ENCODE assay signal across 11 cellular contexts in genomic region chr1:214018605-214019268, GRCh38. TPM values are rescaled to one million over a fixed set of nuclear protein-coding genes. Genes with fewer than 3 reads are reported as not detected.
DNase-seq lines count a peak whose midpoint lies in the region; ATAC-seq, FAIRE-seq and TF ChIP-seq lines count a peak whose summit lies in the region.
"Had no signal": no experiment of that assay in that cellular context is flagged by ENCODE, and none has a peak within 500 bp of the region (broad histone marks: within the 10 kb centered on the region; RNA-seq: fewer than 3 reads in every experiment).

No MANE protein-coding gene starts in this region.

- H3K27me3 ChIP-seq in gastrocnemius medialis, result no peaks in the 10 kb centered on the region
- H3K27me3 ChIP-seq in trophoblast cell (ENCODE audit: insufficient read depth, low read length), result no peaks in the 10 kb centered on the region
- H3K27me3 ChIP-seq: vagina had no signal

- POLR2A ChIA-PET in activated CD8-positive, alpha-beta T cell treated with anti-CD3 and anti-CD28 coated beads for 36 hours (lab: Charles Lee), result no interaction called here
- POLR2A ChIA-PET in activated CD8-positive, alpha-beta T cell treated with anti-CD3 and anti-CD28 coated beads, Interleukin-2, amount 10 ng/mL, durations not matched to agents 7 days and 5 days (lab: Charles Lee), result no interaction called here

- FAIRE-seq in H54 (lab: Jason Lieb, UNC), result no peak

- H3K9me3 Mint-ChIP-seq in activated CD8-positive, alpha-beta T cell treated with anti-CD3 and anti-CD28 coated beads for 36 hours, result no peaks in the 10 kb centered on the region
- no peaks in the 10 kb centered on the region for H3K9me3 Mint-ChIP-seq in activated CD8-positive, alpha-beta T cell treated with anti-CD3 and anti-CD28 coated beads, Interleukin-2, amount 10 ng/mL, durations not matched to agents 7 days and 5 days (ENCODE audit: insufficient read depth)
- H3K9me3 Mint-ChIP-seq: activated B cell treated with CpG ODN at 0.5 μM for 24 hours had no signal

- ATAC-seq in activated CD8-positive, alpha-beta T cell treated with anti-CD3 and anti-CD28 coated beads for 36 hours, result no peak
- no peak for ATAC-seq in activated CD8-positive, alpha-beta T cell treated with anti-CD3 and anti-CD28 coated beads, Interleukin-2, amount 10 ng/mL, durations not matched to agents 7 days and 5 days
- ATAC-seq in HG03025 (IDR thresholded peaks at IDR 0.05; ENCODE audit: low FRiP score, unreplicated experiment) (peak; percentile 83), gastrocnemius medialis (peak in 1 of 2 donors; percentile 14), HG03354 (IDR thresholded peaks at IDR 0.05; ENCODE audit: poor library complexity, severe bottlenecking, unreplicated experiment) (no peak)

- intact Hi-C loops in activated CD8-positive, alpha-beta T cell treated with anti-CD3 and anti-CD28 coated beads for 36 hours (cut with micrococcal nuclease), result no loop called here
- intact Hi-C loops in gastrocnemius medialis (cut with DNase I; ENCODE audit: low total_unique reads), result no loop called here

- no peaks in the 10 kb centered on the region for H3K79me2 ChIP-seq in trophoblast cell (ENCODE audit: control insufficient read depth, insufficient read depth, low read length, poor library complexity)

- no peak overlapping the region for H3K14ac ChIP-seq in trophoblast cell (ENCODE audit: low read length)

- no peak overlapping the region for H3K4me2 ChIP-seq in trophoblast cell (ENCODE audit: low read length)

- WGBS in trophoblast cell (ENCODE audit: extremely low coverage, insufficient coverage, insufficient read length), result no CpG with 5 or more reads among the region's 6 CpGs

- no peak overlapping the region for H2AFZ ChIP-seq in trophoblast cell (ENCODE audit: insufficient read depth, low read length, poor library complexity)

- no peaks in the 10 kb centered on the region for H3K9me3 ChIP-seq in gastrocnemius medialis
- H3K9me3 ChIP-seq in trophoblast cell (ENCODE audit: insufficient read depth, low read depth, low read length), result peaks cover 1% of the 10 kb centered on the region
- H3K9me3 ChIP-seq: vagina had no signal

- H3K4me1 Mint-ChIP-seq in activated CD8-positive, alpha-beta T cell treated with anti-CD3 and anti-CD28 coated beads for 36 hours (ENCODE audit: low read depth), result no peaks in the 10 kb centered on the region
- no peaks in the 10 kb centered on the region for H3K4me1 Mint-ChIP-seq in activated CD8-positive, alpha-beta T cell treated with anti-CD3 and anti-CD28 coated beads, Interleukin-2, amount 10 ng/mL, durations not matched to agents 7 days and 5 days (ENCODE audit: low read depth)
- H3K4me1 Mint-ChIP-seq: activated B cell treated with CpG ODN at 0.5 μM for 24 hours; central memory CD8-positive, alpha-beta T cell had no signal

- CTCF ChIA-PET in activated CD8-positive, alpha-beta T cell treated with anti-CD3 and anti-CD28 coated beads for 36 hours (lab: Charles Lee), result no interaction called here
- CTCF ChIA-PET in activated CD8-positive, alpha-beta T cell treated with anti-CD3 and anti-CD28 coated beads, Interleukin-2, amount 10 ng/mL, durations not matched to agents 7 days and 5 days (lab: Charles Lee), result no interaction called here

- TF ChIP-seq POLR2A in gastrocnemius medialis (IDR thresholded peaks at IDR 0.05) (no peak), H54 (IDR thresholded peaks at IDR 0.05; ENCODE audit: low read depth, low read length) (no peak)

- peak overlapping the region in 3 of 4 donors; percentile 14 to 57 (median 53) for H3K27ac ChIP-seq in gastrocnemius medialis
- no peak overlapping the region for H3K27ac ChIP-seq in trophoblast cell (ENCODE audit: low read depth, low read length)
- H3K27ac ChIP-seq: vagina had no signal

- no peaks in the 10 kb centered on the region for H3K36me3 ChIP-seq in gastrocnemius medialis
- peaks cover 1 to 5% of the 10 kb centered on the region in 2 experiments for H3K36me3 ChIP-seq in trophoblast cell (ENCODE audit: control insufficient read depth in 1 of 2, insufficient read depth in 2 of 2, low read length in 2 of 2)
- H3K36me3 ChIP-seq: vagina had no signal

- H2AK5ac ChIP-seq in trophoblast cell (ENCODE audit: low read length), result no peak overlapping the region

- H3K79me1 ChIP-seq in trophoblast cell (ENCODE audit: low read length), result no peaks in the 10 kb centered on the region

- no peak overlapping the region for H4K8ac ChIP-seq in trophoblast cell (ENCODE audit: low read depth, low read length)

- no peak overlapping the region for H3K27ac Mint-ChIP-seq in activated CD8-positive, alpha-beta T cell treated with anti-CD3 and anti-CD28 coated beads for 36 hours
- H3K27ac Mint-ChIP-seq in activated CD8-positive, alpha-beta T cell treated with anti-CD3 and anti-CD28 coated beads, Interleukin-2, amount 10 ng/mL, durations not matched to agents 7 days and 5 days, result no peak overlapping the region
- H3K27ac Mint-ChIP-seq: activated B cell treated with CpG ODN at 0.5 μM for 24 hours had no signal

- H3K4me3 ChIP-seq in gastrocnemius medialis, result no peak overlapping the region
- no peak overlapping the region for H3K4me3 ChIP-seq in trophoblast cell (ENCODE audit: low read depth, low read length)
- H3K4me3 ChIP-seq: vagina had no signal

- no peak overlapping the region for H3K23ac ChIP-seq in trophoblast cell (ENCODE audit: low read length)

- H2BK120ac ChIP-seq in trophoblast cell (ENCODE audit: insufficient read depth, low read length, poor library complexity), result no peak overlapping the region

- H3K4ac ChIP-seq in trophoblast cell (ENCODE audit: low read depth, low read length), result no peak overlapping the region

- no peak overlapping the region for H3K4me3 Mint-ChIP-seq in activated CD8-positive, alpha-beta T cell treated with anti-CD3 and anti-CD28 coated beads for 36 hours
- no peak overlapping the region for H3K4me3 Mint-ChIP-seq in activated CD8-positive, alpha-beta T cell treated with anti-CD3 and anti-CD28 coated beads, Interleukin-2, amount 10 ng/mL, durations not matched to agents 7 days and 5 days
- H3K4me3 Mint-ChIP-seq: activated B cell treated with CpG ODN at 0.5 μM for 24 hours; central memory CD8-positive, alpha-beta T cell had no signal

- H4K91ac ChIP-seq in trophoblast cell (ENCODE audit: low read depth, low read length), result no peak overlapping the region

- H2BK12ac ChIP-seq in trophoblast cell (ENCODE audit: low read length), result no peak overlapping the region

- no peak overlapping the region for H2BK5ac ChIP-seq in trophoblast cell (ENCODE audit: low read depth, low read length, poor library complexity)

- H3K27me3 Mint-ChIP-seq in activated CD8-positive, alpha-beta T cell treated with anti-CD3 and anti-CD28 coated beads for 36 hours, result no peaks in the 10 kb centered on the region
- peaks cover 3% of the 10 kb centered on the region for H3K27me3 Mint-ChIP-seq in activated CD8-positive, alpha-beta T cell treated with anti-CD3 and anti-CD28 coated beads, Interleukin-2, amount 10 ng/mL, durations not matched to agents 7 days and 5 days (ENCODE audit: low read depth)
- H3K27me3 Mint-ChIP-seq: activated B cell treated with CpG ODN at 0.5 μM for 24 hours; central memory CD8-positive, alpha-beta T cell had no signal

- H4K12ac ChIP-seq in trophoblast cell (ENCODE audit: low read depth, low read length), result no peak overlapping the region

- H3K36me3 Mint-ChIP-seq in activated CD8-positive, alpha-beta T cell treated with anti-CD3 and anti-CD28 coated beads for 36 hours (ENCODE audit: low read depth), result no peaks in the 10 kb centered on the region
- no peaks in the 10 kb centered on the region for H3K36me3 Mint-ChIP-seq in activated CD8-positive, alpha-beta T cell treated with anti-CD3 and anti-CD28 coated beads, Interleukin-2, amount 10 ng/mL, durations not matched to agents 7 days and 5 days (ENCODE audit: low read depth)

- peak; percentile 2 for DNase-seq in activated CD8-positive, alpha-beta T cell treated with anti-CD3 and anti-CD28 coated beads for 36 hours
- DNase-seq in activated CD8-positive, alpha-beta T cell treated with anti-CD3 and anti-CD28 coated beads, Interleukin-2, amount 10 ng/mL, durations not matched to agents 7 days and 5 days, result no peak
- DNase-seq in NCI-H748 (lab: John Stamatoyannopoulos, UW; ENCODE audit: unreplicated experiment) (peak; percentile 92), gastrocnemius medialis (no peak), H54 (ENCODE audit: insufficient read length, low spot score) (no peak), trophoblast cell (no peak)
- DNase-seq: activated B cell treated with CpG ODN at 0.5 μM for 24 hours had no signal

- in situ Hi-C loops in gastrocnemius medialis (cut with MboI; ENCODE audit: low sequenced_read_pairs in 4 of 4), result no loop called here

- no peak overlapping the region for H3K18ac ChIP-seq in trophoblast cell (ENCODE audit: low read length)

- TF ChIP-seq CTCF in activated CD8-positive, alpha-beta T cell treated with anti-CD3 and anti-CD28 coated beads for 36 hours (IDR thresholded peaks at IDR 0.05), result no peak
- no peak for TF ChIP-seq CTCF in gastrocnemius medialis (IDR thresholded peaks at IDR 0.05 in 4 of 5, conservative IDR thresholded peaks at IDR 0.05 in 1 of 5)

- no peak overlapping the region for H3K9ac ChIP-seq in trophoblast cell (ENCODE audit: low read length)

- H3K4me1 ChIP-seq in gastrocnemius medialis, result peaks cover 12 to 13% of the 10 kb centered on the region in 2 donors
- H3K4me1 ChIP-seq in trophoblast cell (ENCODE audit: control insufficient read depth in 1 of 2, insufficient read depth in 2 of 2, low read length in 2 of 2), result no peaks in the 10 kb centered on the region
- H3K4me1 ChIP-seq: vagina had no signal

RNA-seq across cellular contexts. Expression of gene PROX1, which starts 31.0 kb away (rescaled TPM):
- total RNA-seq in activated CD8-positive, alpha-beta T cell treated with anti-CD3 and anti-CD28 coated beads for 36 hours, result under 1 TPM in 1 of 2 experiments, not detected in 1; 0.09 TPM
- total RNA-seq in activated CD8-positive, alpha-beta T cell treated with anti-CD3 and anti-CD28 coated beads, Interleukin-2, amount 10 ng/mL, durations not matched to agents 7 days and 5 days, result not detected
- 1 to 10 TPM; 4.1 to 8.0 (median 5.5) TPM for total RNA-seq in gastrocnemius medialis
- 1.3 and 1.6 TPM in 2 replicates for polyA plus RNA-seq in trophoblast cell (2013)

Comparison
In these comparisons a context has a peak if more than half of its experiments do, and no peak if none do; other contexts are left out.
1. DNase-seq: peak in activated CD8-positive, alpha-beta T cell treated with anti-CD3 and anti-CD28 coated beads for 36 hours (single experiment) and NCI-H748 (single experiment); none in activated CD8-positive, alpha-beta T cell treated with anti-CD3 and anti-CD28 coated beads, Interleukin-2, amount 10 ng/mL, durations not matched to agents 7 days and 5 days (single experiment), gastrocnemius medialis (0 of 2), H54 (single experiment) and trophoblast cell (0 of 2).
2. RNA of gene PROX1, which starts 31.0 kb away (total RNA-seq): 4.1 to 8.0 TPM in gastrocnemius medialis; 0.09 TPM in activated CD8-positive, alpha-beta T cell treated with anti-CD3 and anti-CD28 coated beads for 36 hours and not detected in activated CD8-positive, alpha-beta T cell treated with anti-CD3 and anti-CD28 coated beads, Interleukin-2, amount 10 ng/mL, durations not matched to agents 7 days and 5 days; every median in the first group is over 4 times any median in the second.